ENCODE assay signal across 25 cellular contexts in the genomic region with DNA sequence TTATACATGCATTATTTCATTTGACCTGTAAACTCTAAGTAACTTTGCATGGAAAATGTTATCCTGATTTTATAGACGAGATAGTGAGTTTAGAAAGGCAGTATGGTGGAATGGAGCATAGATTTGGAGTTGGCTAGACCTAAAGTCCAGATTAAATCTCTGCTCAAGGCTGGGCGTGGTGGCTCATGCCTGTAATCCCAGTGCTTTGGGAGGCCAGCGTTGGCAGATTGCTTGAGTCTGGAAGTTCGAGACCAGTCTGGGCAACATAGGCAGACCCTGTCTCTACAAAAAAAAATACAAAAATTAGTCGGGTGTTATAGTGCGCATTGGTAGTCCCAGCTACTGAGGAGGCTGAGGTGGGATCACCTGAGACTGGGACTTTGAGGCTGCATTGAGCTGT. TPM values are rescaled to one million over a fixed set of nuclear protein-coding genes. Genes with fewer than 3 reads are reported as not detected.
A peak's percentile ranks its signal among the peaks of the same experiment; 100 is the strongest.
DNase-seq lines count a peak whose midpoint lies in the region; ATAC-seq and TF ChIP-seq lines count a peak whose summit lies in the region.
"Had no signal": no experiment of that assay in that cellular context is flagged by ENCODE, and none has a peak within 500 bp of the region (broad histone marks: within the 10 kb centered on the region; RNA-seq: fewer than 3 reads in every experiment).

No MANE protein-coding gene starts in this region.

- H3K36me3 Mint-ChIP-seq in activated naive CD4-positive, alpha-beta T cell treated with anti-CD3 and anti-CD28 coated beads, Interleukin-2, amount 50 U/mL, for 24 hours: no peaks in the 10 kb centered on the region

- no peak overlapping the region for H3K27ac Mint-ChIP-seq in activated naive CD4-positive, alpha-beta T cell treated with anti-CD3 and anti-CD28 coated beads, Interleukin-2, amount 50 U/mL, for 24 hours
- H3K27ac Mint-ChIP-seq: activated CD4-positive, alpha-beta T cell treated with anti-CD3 and anti-CD28 coated beads, Interleukin-2, amount 10 ng/mL, durations not matched to agents 24 days and 14 days; activated naive CD4-positive, alpha-beta T cell treated with anti-CD3 and anti-CD28 coated beads, Interleukin-2, amount 10 ng/mL, durations not matched to agents 7 days and 5 days; HFFc6 had no signal

- H3K27me3 Mint-ChIP-seq in activated naive CD4-positive, alpha-beta T cell treated with anti-CD3 and anti-CD28 coated beads, Interleukin-2, amount 50 U/mL, for 24 hours: no peaks in the 10 kb centered on the region
- H3K27me3 Mint-ChIP-seq: activated CD4-positive, alpha-beta T cell treated with anti-CD3 and anti-CD28 coated beads, Interleukin-2, amount 10 ng/mL, durations not matched to agents 24 days and 14 days; activated naive CD4-positive, alpha-beta T cell treated with anti-CD3 and anti-CD28 coated beads, Interleukin-2, amount 10 ng/mL, durations not matched to agents 7 days and 5 days had no signal

- H3K4me2 ChIP-seq in Loucy (ENCODE audit: low read depth, low read length, poor library complexity, severe bottlenecking): peak overlapping the region; percentile 85

- H3K27me3 ChIP-seq in Loucy (ENCODE audit: insufficient read depth, low read length, poor library complexity, severe bottlenecking) (no peaks in the 10 kb centered on the region), vagina (no peaks in the 10 kb centered on the region)
- H3K27me3 ChIP-seq: brain microvascular endothelial cell, right lobe of liver had no signal

- peaks cover 88% of the 10 kb centered on the region for H3K4me1 Mint-ChIP-seq in activated naive CD4-positive, alpha-beta T cell treated with anti-CD3 and anti-CD28 coated beads, Interleukin-2, amount 50 U/mL, for 24 hours

- peak overlapping the region; percentile 99 for H3K27ac ChIP-seq in vagina
- H3K27ac ChIP-seq: brain microvascular endothelial cell, right lobe of liver had no signal

- peak; percentile 8 for ATAC-seq in left colon
- ATAC-seq in GM18909 (IDR thresholded peaks at IDR 0.05; ENCODE audit: poor library complexity, unreplicated experiment): no peak

- TF ChIP-seq POLR2A in vagina (IDR thresholded peaks at IDR 0.05) (no peak), lower leg skin (IDR thresholded peaks at IDR 0.05) (no peak)

- H3F3A ChIP-seq in Loucy (ENCODE audit: low read depth): 0 out of 2 replicates have a peak, but pooled peaks cover 10% of the 10 kb centered on the region

- H3K9ac ChIP-seq in Loucy (ENCODE audit: low read depth, low read length, poor library complexity, severe bottlenecking): peak overlapping the region; percentile 96

- H4K20me1 ChIP-seq in Loucy (ENCODE audit: insufficient read depth, low read length, poor library complexity, severe bottlenecking): peaks cover 71% of the 10 kb centered on the region

- H3K9me2 ChIP-seq in Loucy (replicated peaks; ENCODE audit: low read depth, low read length): no peaks in the 10 kb centered on the region

- H3K4me3 ChIP-seq in Loucy (ENCODE audit: low read length, poor library complexity, severe bottlenecking): peak overlapping the region; percentile 74
- H3K4me3 ChIP-seq in vagina: peak overlapping the region; percentile 4 to 18
- no peak overlapping the region for H3K4me3 ChIP-seq in lower leg skin (ENCODE audit: low read depth, poor library complexity, severe bottlenecking)
- H3K4me3 ChIP-seq: lung, right lobe of liver had no signal

- no peaks in the 10 kb centered on the region for H3K9me3 ChIP-seq in Loucy (ENCODE audit: insufficient read depth, low read depth, low read length)
- no peaks in the 10 kb centered on the region for H3K9me3 ChIP-seq in vagina
- H3K9me3 ChIP-seq: right lobe of liver had no signal

- H3K9me3 Mint-ChIP-seq in activated naive CD4-positive, alpha-beta T cell treated with anti-CD3 and anti-CD28 coated beads, Interleukin-2, amount 50 U/mL, for 24 hours: no peaks in the 10 kb centered on the region
- H3K9me3 Mint-ChIP-seq: activated CD4-positive, alpha-beta T cell treated with anti-CD3 and anti-CD28 coated beads, Interleukin-2, amount 10 ng/mL, durations not matched to agents 24 days and 14 days; activated naive CD4-positive, alpha-beta T cell treated with anti-CD3 and anti-CD28 coated beads, Interleukin-2, amount 10 ng/mL, durations not matched to agents 7 days and 5 days; HFFc6 had no signal

- intact Hi-C loops in left colon (cut with DNase I, micrococcal nuclease): no loop called here
- intact Hi-C loops in vagina (cut with DNase I): no loop called here
- intact Hi-C loops in lower leg skin (cut with DNase I; ENCODE audit: low total_unique reads): no loop called here

- no peak for TF ChIP-seq CTCF in Loucy (conservative IDR thresholded peaks at IDR 0.05; ENCODE audit: low read length)
- TF ChIP-seq CTCF in vagina (IDR thresholded peaks at IDR 0.05): no peak
- no peak for TF ChIP-seq CTCF in lower leg skin (IDR thresholded peaks at IDR 0.05)

- H3K4me3 Mint-ChIP-seq in activated naive CD4-positive, alpha-beta T cell treated with anti-CD3 and anti-CD28 coated beads, Interleukin-2, amount 50 U/mL, for 24 hours: peak overlapping the region; percentile 23
- H3K4me3 Mint-ChIP-seq: activated CD4-positive, alpha-beta T cell treated with anti-CD3 and anti-CD28 coated beads, Interleukin-2, amount 10 ng/mL, durations not matched to agents 24 days and 14 days; activated naive CD4-positive, alpha-beta T cell treated with anti-CD3 and anti-CD28 coated beads, Interleukin-2, amount 10 ng/mL, durations not matched to agents 7 days and 5 days had no signal

- H3K36me3 ChIP-seq in Loucy (ENCODE audit: insufficient read depth, low read length) (peaks cover 12% of the 10 kb centered on the region), vagina (no peaks in the 10 kb centered on the region)
- H3K36me3 ChIP-seq: brain microvascular endothelial cell, right lobe of liver had no signal

- WGBS in lower leg skin, 2 donors: 93% methylated on average over 6 of the region's 6 CpGs

- H3K4me1 ChIP-seq in Loucy (ENCODE audit: insufficient read depth, low read length, poor library complexity, severe bottlenecking): peaks cover 73% of the 10 kb centered on the region
- peaks cover 83% of the 10 kb centered on the region for H3K4me1 ChIP-seq in vagina

- no peak overlapping the region for H2AFZ ChIP-seq in Loucy (ENCODE audit: low read length)

- H3K79me2 ChIP-seq in Loucy (ENCODE audit: insufficient read depth, low read length): peaks cover 100% of the 10 kb centered on the region

- DNase-seq in activated naive CD4-positive, alpha-beta T cell treated with Interleukin-2 at 50 U/mL for 16 hours: no peak
- DNase-seq in left colon (no peak), vagina (ENCODE audit: extremely low spot score in 2 of 2) (no peak), lower leg skin (ENCODE audit: low spot score in 2 of 2) (no peak), putamen (ENCODE audit: low spot score) (no peak)
- DNase-seq: activated CD4-positive, alpha-beta T cell treated with anti-CD3 and anti-CD28 coated beads, Interleukin-2, amount 10 ng/mL, durations not matched to agents 24 days and 14 days; activated naive CD4-positive, alpha-beta T cell treated with anti-CD3 and anti-CD28 coated beads, Interleukin-2, amount 10 ng/mL, durations not matched to agents 7 days and 5 days; activated T-cell treated with anti-CD3 and anti-CD28 coated beads, Interleukin-2, amount 50 U/mL, for 48 hours; amniotic stem cell; brain microvascular endothelial cell; Calu3; effector CD4-positive, alpha-beta T cell; head of caudate nucleus; HFFc6; KBM-7; kidney; NCI-H1436; right lobe of liver; stimulated activated CD4-positive, alpha-beta T cell treated with anti-CD3 and anti-CD28 coated beads, Interleukin-12 subunit alpha, Interleukin-12 subunit beta, amount 100 ng/mL, for 4 hours; stimulated activated CD4-positive, alpha-beta T cell treated with anti-CD3 and anti-CD28 coated beads, Interleukin-4, amount 100 ng/mL, for 1 hour had no signal

RNA-seq across cellular contexts. Expression of a gene that starts 9.4 kb away (rescaled TPM):
- total RNA-seq in left colon (100 to 1,000 TPM in 1 of 2 donors, 10 to 100 TPM in 1; 99.3 to 101 TPM), vagina (121 TPM), lower leg skin (10 to 100 TPM; 54.8 to 87.4 (median 68.8) TPM)

RNA-seq across cellular contexts. Expression of a gene that starts 9.5 kb away (rescaled TPM):
- total RNA-seq in left colon (1 to 10 TPM; 1.3 to 1.4 TPM), vagina (0.25 TPM), lower leg skin (under 1 TPM; 0.04 to 0.95 (median 0.40) TPM)
- total RNA-seq: Daoy had no signal

RNA-seq across cellular contexts. Expression of a gene that starts 54.8 kb away (rescaled TPM):
- total RNA-seq in left colon (10 to 100 TPM; 50.5 to 51.0 TPM), vagina (44.7 TPM), lower leg skin (10 to 100 TPM; 34.2 to 43.2 (median 38.5) TPM)
